In the genomic region with DNA sequence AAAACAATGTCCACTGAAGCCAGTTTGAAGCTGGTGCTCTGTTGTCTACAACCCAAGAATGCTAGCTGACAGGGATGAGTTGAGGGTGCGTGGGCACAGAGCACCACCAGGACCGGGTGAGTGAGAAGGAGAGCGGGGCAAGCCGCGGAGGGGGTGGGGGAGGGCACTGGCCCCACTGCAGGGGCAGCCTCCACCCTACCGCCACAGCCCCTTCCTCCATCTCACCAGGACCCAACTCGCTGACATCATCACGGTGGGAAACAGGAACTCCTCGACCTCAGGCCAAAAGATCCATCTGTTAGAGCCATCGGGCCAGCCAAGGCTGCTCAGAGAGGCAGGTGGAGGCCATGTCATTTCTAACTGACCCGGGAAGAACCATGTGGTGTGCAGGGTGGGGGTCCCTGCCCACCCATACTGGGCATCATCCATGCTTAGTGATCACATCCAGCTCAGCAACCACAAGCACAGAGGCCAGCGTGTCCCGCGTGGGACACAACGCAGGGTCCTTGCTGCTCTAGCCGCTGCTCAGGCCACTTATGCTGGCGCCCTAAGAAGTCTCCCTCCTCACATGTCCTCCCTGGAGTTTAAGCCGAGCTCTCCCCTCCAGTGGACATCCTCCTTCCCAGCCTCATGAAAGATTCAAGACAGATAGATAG, we compare ENCODE assay signal across 18 cellular contexts. TPM values are rescaled to one million over a fixed set of nuclear protein-coding genes. Genes with fewer than 3 reads are reported as not detected.
DNase-seq lines count a peak whose midpoint lies in the region; ATAC-seq and TF ChIP-seq lines count a peak whose summit lies in the region.
"Had no signal": no experiment of that assay in that cellular context is flagged by ENCODE, and none has a peak within 500 bp of the region (broad histone marks: within the 10 kb centered on the region; RNA-seq: fewer than 3 reads in every experiment).

No MANE protein-coding gene starts in this region.

- H3K4me3 Mint-ChIP-seq in stimulated activated naive CD8-positive, alpha-beta T cell treated with anti-CD3 and anti-CD28 coated beads, Interleukin-15, amount 100 ng/mL, for 72 hours, result no peak overlapping the region
- H3K4me3 Mint-ChIP-seq in nephron, result no peak overlapping the region

- H3K9me3 ChIP-seq in upper lobe of right lung, result no peaks in the 10 kb centered on the region
- H3K9me3 ChIP-seq: SJSA1 had no signal

- peaks cover 5% of the 10 kb centered on the region for H3K4me1 ChIP-seq in upper lobe of right lung

- H3K36me3 Mint-ChIP-seq in nephron (ENCODE audit: low read depth), result peaks cover 3% of the 10 kb centered on the region

- peak; percentile 29 for ATAC-seq in stimulated activated naive CD8-positive, alpha-beta T cell treated with anti-CD3 and anti-CD28 coated beads, Interleukin-15, amount 100 ng/mL, for 72 hours
- no peak for ATAC-seq in stimulated activated naive CD8-positive, alpha-beta T cell treated with anti-CD3 and anti-CD28 coated beads, Interleukin-15, Interleukin-2, amounts not matched to agents 100 U/mL and 50 U/mL, for 24 hours
- ATAC-seq in upper lobe of right lung, result no peak

- no peak overlapping the region for H3K4me3 ChIP-seq in upper lobe of right lung
- H3K4me3 ChIP-seq: SJSA1 had no signal

- TF ChIP-seq CTCF in nephron (IDR thresholded peaks at IDR 0.05; ENCODE audit: unreplicated experiment in 3 of 3) (no peak), upper lobe of right lung (IDR thresholded peaks at IDR 0.05) (no peak)

- H3K27me3 Mint-ChIP-seq in stimulated activated naive CD8-positive, alpha-beta T cell treated with anti-CD3 and anti-CD28 coated beads, Interleukin-15, amount 100 ng/mL, for 72 hours, result peaks cover 62% of the 10 kb centered on the region
- peaks cover 36% of the 10 kb centered on the region for H3K27me3 Mint-ChIP-seq in nephron (ENCODE audit: low read depth)

- H3K27ac Mint-ChIP-seq in stimulated activated naive CD8-positive, alpha-beta T cell treated with anti-CD3 and anti-CD28 coated beads, Interleukin-15, amount 100 ng/mL, for 72 hours, result no peak overlapping the region
- H3K27ac Mint-ChIP-seq in nephron, result peak overlapping the region; percentile 63 to 100 (median 99)

- H3K4me1 Mint-ChIP-seq in stimulated activated naive CD8-positive, alpha-beta T cell treated with anti-CD3 and anti-CD28 coated beads, Interleukin-15, amount 100 ng/mL, for 72 hours, result peaks cover 10% of the 10 kb centered on the region
- H3K4me1 Mint-ChIP-seq in nephron, result peaks cover 57% of the 10 kb centered on the region

- no peak overlapping the region for H3K27ac ChIP-seq in upper lobe of right lung

- DNase-seq in stimulated activated naive CD8-positive, alpha-beta T cell treated with anti-CD3 and anti-CD28 coated beads, Interleukin-15, amount 100 ng/mL, for 72 hours, result no peak
- no peak for DNase-seq in stimulated activated naive CD8-positive, alpha-beta T cell treated with anti-CD3 and anti-CD28 coated beads, Interleukin-15, Interleukin-2, amounts not matched to agents 100 U/mL and 50 U/mL, for 24 hours
- peak; percentile 42 for DNase-seq in ecto neural progenitor cell (ENCODE audit: low spot score)
- DNase-seq in upper lobe of right lung, result peak; percentile 42
- no peak for DNase-seq in stimulated activated CD4-positive, alpha-beta T cell treated with anti-CD3 and anti-CD28 coated beads, Interleukin-4, amount 100 ng/mL, for 4 hours
- DNase-seq in activated gamma-delta T cell (lab: John Stamatoyannopoulos, UW), result no peak
- no peak for DNase-seq in activated CD4-positive, alpha-beta T cell treated with anti-CD3 and anti-CD28 coated beads for 4 hours
- DNase-seq: ACHN, Calu3, HCEC 1CT, NCI-H1417, NCI-H1930, NCI-H2171 treated with DMSO at 0.1 percent for 48 hours, NCI-H446 treated with DMSO at 0.1 percent for 48 hours, NCI-H774, RPMI8226 had no signal

- peaks cover 14% of the 10 kb centered on the region for H3K27me3 ChIP-seq in upper lobe of right lung
- H3K27me3 ChIP-seq: SJSA1 had no signal

- H3K36me3 ChIP-seq in upper lobe of right lung, result no peaks in the 10 kb centered on the region
- H3K36me3 ChIP-seq: SJSA1 had no signal

- H3K9me3 Mint-ChIP-seq in stimulated activated naive CD8-positive, alpha-beta T cell treated with anti-CD3 and anti-CD28 coated beads, Interleukin-15, amount 100 ng/mL, for 72 hours, result no peaks in the 10 kb centered on the region
- peaks cover 6% of the 10 kb centered on the region for H3K9me3 Mint-ChIP-seq in nephron

- intact Hi-C loops in upper lobe of right lung (cut with DNase I), result no loop called here

RNA-seq across cellular contexts. Expression of a gene that starts 57.6 kb away (rescaled TPM):
- total RNA-seq in upper lobe of right lung, result 86.6 TPM

Comparison
In these comparisons a context has a peak if more than half of its experiments do, and no peak if none do; other contexts are left out.
1. DNase-seq: peak in ecto neural progenitor cell (single experiment) and upper lobe of right lung (single experiment); none in stimulated activated naive CD8-positive, alpha-beta T cell treated with anti-CD3 and anti-CD28 coated beads, Interleukin-15, amount 100 ng/mL, for 72 hours (0 of 2), stimulated activated naive CD8-positive, alpha-beta T cell treated with anti-CD3 and anti-CD28 coated beads, Interleukin-15, Interleukin-2, amounts not matched to agents 100 U/mL and 50 U/mL, for 24 hours (single experiment), stimulated activated CD4-positive, alpha-beta T cell treated with anti-CD3 and anti-CD28 coated beads, Interleukin-4, amount 100 ng/mL, for 4 hours (0 of 2), activated gamma-delta T cell (single experiment) and activated CD4-positive, alpha-beta T cell treated with anti-CD3 and anti-CD28 coated beads for 4 hours (0 of 2).
2. H3K27ac Mint-ChIP-seq: peak in nephron (3 of 3); none in stimulated activated naive CD8-positive, alpha-beta T cell treated with anti-CD3 and anti-CD28 coated beads, Interleukin-15, amount 100 ng/mL, for 72 hours (0 of 2).